ENCODE assay signal across 21 cellular contexts in genomic region chr3:143783856-143784370, GRCh38.
"Had no signal": no experiment of that assay in that cellular context is flagged by ENCODE, and none has a peak within 500 bp of the region (broad histone marks: within the 10 kb centered on the region; RNA-seq: fewer than 3 reads in every experiment).

No MANE protein-coding gene starts in this region.

- H3K4me3 ChIP-seq: colonic mucosa, gastrocnemius medialis, mucosa of descending colon, pancreas, right lobe of liver, thyroid gland had no signal

- ATAC-seq: gastrocnemius medialis; left ventricle myocardium superior; mucosa of descending colon; naive thymus-derived CD4-positive, alpha-beta T cell; pancreas; right lobe of liver; T-helper 17 cell had no signal

- H3K9me3 ChIP-seq: colonic mucosa, gastrocnemius medialis, mucosa of descending colon, pancreas, right lobe of liver, thyroid gland had no signal

- H3K27ac ChIP-seq: colonic mucosa, gastrocnemius medialis, pancreas, right lobe of liver, thyroid gland, VCaP had no signal

- H3K4me1 ChIP-seq: colonic mucosa, pancreas, right lobe of liver had no signal

- H3K27me3 ChIP-seq: colonic mucosa, gastrocnemius medialis, pancreas, right lobe of liver, thyroid gland had no signal

- DNase-seq: activated CD4-positive, alpha-beta T cell treated with anti-CD3 and anti-CD28 coated beads for 1 hour; activated CD8-positive, alpha-beta memory T cell treated with anti-CD3 and anti-CD28 coated beads for 24 hours; activated CD8-positive, alpha-beta memory T cell treated with anti-CD3 and anti-CD28 coated beads, Interleukin-2, amount 50 U/mL, for 48 hours; activated effector memory CD4-positive, alpha-beta T cell treated with Interleukin-2 at 50 U/mL for 16 hours; activated T-cell treated with anti-CD3 and anti-CD28 coated beads, Interleukin-2, amount 50 U/mL, for 48 hours; caudate nucleus; colonic mucosa; gastrocnemius medialis; head of caudate nucleus; kidney glomerular epithelial cell; left ventricle myocardium superior; mucosa of descending colon; naive thymus-derived CD4-positive, alpha-beta T cell; pancreas; right lobe of liver; stimulated activated CD4-positive, alpha-beta T cell treated with anti-CD3 and anti-CD28 coated beads, Interleukin-12 subunit alpha, Interleukin-12 subunit beta, amount 100 ng/mL, for 4 hours; stimulated activated CD4-positive, alpha-beta T cell treated with anti-CD3 and anti-CD28 coated beads, Interleukin-2, amount 100 ng/mL, for 24 hours; stimulated activated naive CD4-positive, alpha-beta T cell treated with Interleukin-2 at 50 U/mL for 16 hours; T-helper 17 cell; thyroid gland had no signal

- H3K36me3 ChIP-seq: colonic mucosa, gastrocnemius medialis, pancreas, right lobe of liver, thyroid gland had no signal
